29 cellular contexts compared by ENCODE assay signal in genomic region chr2:200023570-200023969, GRCh38.
DNase-seq lines count a peak whose midpoint lies in the region; ATAC-seq, FAIRE-seq and TF ChIP-seq lines count a peak whose summit lies in the region.
"Had no signal": no experiment of that assay in that cellular context is flagged by ENCODE, and none has a peak within 500 bp of the region (broad histone marks: within the 10 kb centered on the region; RNA-seq: fewer than 3 reads in every experiment).

No MANE protein-coding gene starts in this region.

- POLR2A ChIA-PET in HepG2 (lab: Yijun Ruan, JAX), result no interaction called here

- intact Hi-C loops in Right ventricle myocardium superior (cut with DNase I), result no loop called here
- intact Hi-C loops in heart left ventricle (cut with DNase I), result no loop called here
- intact Hi-C loops in left ventricle myocardium superior (cut with micrococcal nuclease), result no loop called here
- intact Hi-C loops in HepG2 (cut with micrococcal nuclease; ENCODE audit: unreplicated experiment), result no loop called here
- intact Hi-C loops in right lobe of liver (cut with DNase I), result no loop called here

- no peaks in the 10 kb centered on the region for H3K9me3 Mint-ChIP-seq in immature natural killer cell
- H3K9me3 Mint-ChIP-seq: CD8-positive, alpha-beta memory T cell had no signal

- CTCF ChIA-PET in HepG2 (lab: Yijun Ruan, JAX; ENCODE audit: low intra/inter-chr PET ratio, low total read pairs), result no interaction called here

- H3K27me3 Mint-ChIP-seq in immature natural killer cell (ENCODE audit: low read depth in 3 of 3), result peaks cover 0 to 13% (median 4%) of the 10 kb centered on the region in 3 donors

- H3K4me1 Mint-ChIP-seq in immature natural killer cell, result no peaks in the 10 kb centered on the region
- H3K4me1 Mint-ChIP-seq: CD14-positive monocyte; CD4-positive, alpha-beta memory T cell; CD4-positive, CD25-positive, alpha-beta regulatory T cell; CD8-positive, alpha-beta memory T cell had no signal

- no peaks in the 10 kb centered on the region for H4K20me1 ChIP-seq in HepG2 (ENCODE audit: insufficient read depth, low read length)
- H4K20me1 ChIP-seq: BLaER1 had no signal

- BruUV-seq in HepG2 (replicated peaks; lab: Mats Ljungman, UMichigan), result no TSS peak

- DNase-seq in Right ventricle myocardium superior (no peak), heart left ventricle (no peak), left ventricle myocardium superior (no peak), right atrium auricular region (ENCODE audit: low spot score) (no peak), HepG2 (ENCODE audit: low spot score) (no peak), right lobe of liver (no peak), bronchial epithelial cell (ENCODE audit: low read depth) (no peak), immature natural killer cell (no peak)
- DNase-seq: 8988T; ACHN; BE2C; C1 segment of cervical spinal cord; CD4-positive, alpha-beta memory T cell; CD4-positive, CD25-positive, alpha-beta regulatory T cell; CD8-positive, alpha-beta memory T cell; COR-L47; DMS 273 treated with DMSO at 0.1 percent for 48 hours; DMS153; DMS53; DMS79; DND-41; EL; GDM1 had no signal

- no peak overlapping the region for H3K9ac ChIP-seq in HepG2 (ENCODE audit: insufficient read depth, low read depth, low read length)
- H3K9ac ChIP-seq: BLaER1 had no signal

- H3K4me2 ChIP-seq in HepG2 (ENCODE audit: low read depth, low read length), result no peak overlapping the region
- H3K4me2 ChIP-seq: BLaER1 had no signal

- TF ChIP-seq POLR2A in heart left ventricle (IDR thresholded peaks at IDR 0.05) (no peak), HepG2 (IDR thresholded peaks at IDR 0.05; ENCODE audit: insufficient read depth in 1 of 2, low read depth in 2 of 2, low read length in 2 of 2) (no peak), right lobe of liver (IDR thresholded peaks at IDR 0.05) (no peak)

- WGBS in heart left ventricle, 4 donors, result 69 to 86% (median 76%) methylated on average over 1 of the region's 1 CpG
- WGBS in HepG2 (ENCODE audit: low lambda C conversion rate), result 0% methylated on average over 1 of the region's 1 CpG
- WGBS in right lobe of liver (ENCODE audit: insufficient coverage, low coverage, low lambda C conversion rate, missing lambda C conversion rate), result 57% methylated on average over 1 of the region's 1 CpG

- TF ChIP-seq CTCF in heart left ventricle (IDR thresholded peaks at IDR 0.05) (no peak), right atrium auricular region (IDR thresholded peaks at IDR 0.05) (no peak), HepG2 (CRISPR knock-in tag; IDR thresholded peaks at IDR 0.05) (no peak), right lobe of liver (IDR thresholded peaks at IDR 0.05) (no peak), bronchial epithelial cell (IDR thresholded peaks at IDR 0.05; ENCODE audit: insufficient read depth, low read length, severe bottlenecking) (no peak)

- no peaks in the 10 kb centered on the region for H3K79me2 ChIP-seq in HepG2 (ENCODE audit: insufficient read depth, low read length)

- H3K27ac ChIP-seq in heart left ventricle (no peak overlapping the region), right atrium auricular region (no peak overlapping the region), HepG2 (ENCODE audit: extremely low read length, insufficient read depth, low read length) (no peak overlapping the region), right lobe of liver (no peak overlapping the region)
- H3K27ac ChIP-seq: BLaER1 had no signal

- H3K4me3 Mint-ChIP-seq in immature natural killer cell, result no peak overlapping the region
- H3K4me3 Mint-ChIP-seq: CD14-positive monocyte; CD4-positive, alpha-beta memory T cell; CD4-positive, CD25-positive, alpha-beta regulatory T cell; CD8-positive, alpha-beta memory T cell had no signal

- no peak for TF ChIP-seq RAD21 in HepG2 (CRISPR knock-in tag; IDR thresholded peaks at IDR 0.05)

- H3K27ac Mint-ChIP-seq in immature natural killer cell, result no peak overlapping the region
- H3K27ac Mint-ChIP-seq: CD14-positive monocyte; CD4-positive, CD25-positive, alpha-beta regulatory T cell; CD8-positive, alpha-beta memory T cell had no signal

- H3K4me1 ChIP-seq in heart left ventricle (peaks cover 0 to 7% (median 0%) of the 10 kb centered on the region in 12 donors), right atrium auricular region (no peaks in the 10 kb centered on the region), HepG2 (ENCODE audit: insufficient read depth, low read length) (no peaks in the 10 kb centered on the region), right lobe of liver (no peaks in the 10 kb centered on the region)
- H3K4me1 ChIP-seq: BE2C had no signal

- no peak for TF ChIP-seq EP300 in HepG2 (IDR thresholded peaks at IDR 0.05; ENCODE audit: low read depth in 2 of 2, low read length in 2 of 2)
- no peak for TF ChIP-seq EP300 in HepG2 (CRISPR knock-in tag; IDR thresholded peaks at IDR 0.05; ENCODE audit: borderline replicate concordance)

- no peaks in the 10 kb centered on the region for H3K36me3 Mint-ChIP-seq in immature natural killer cell
- H3K36me3 Mint-ChIP-seq: CD14-positive monocyte; CD4-positive, alpha-beta memory T cell; CD4-positive, CD25-positive, alpha-beta regulatory T cell; CD8-positive, alpha-beta memory T cell had no signal

- in situ Hi-C loops in HepG2 (cut with HindIII; ENCODE audit: extremely low pct_ligation_motif_present, low pct_unique_long_range_greater_than_20kb), result no loop called here

- FAIRE-seq in HepG2 (lab: Jason Lieb, UNC), result no peak
- FAIRE-seq in bronchial epithelial cell (lab: Jason Lieb, UNC), result peak; percentile 98
- FAIRE-seq: A204.1, GM12878, GM12892, GM18507 had no signal

- H3K27me3 ChIP-seq in heart left ventricle (no peaks in the 10 kb centered on the region), right atrium auricular region (no peaks in the 10 kb centered on the region), HepG2 (ENCODE audit: control insufficient read depth in 1 of 2, insufficient read depth in 2 of 2, low read length in 2 of 2) (peaks cover 0 to 7% of the 10 kb centered on the region in 2 experiments; a peak in 1 of 5 replicates), right lobe of liver (no peaks in the 10 kb centered on the region), bronchial epithelial cell (ENCODE audit: control insufficient read depth, insufficient read depth, low read length) (no peaks in the 10 kb centered on the region)
- H3K27me3 ChIP-seq: BE2C, BLaER1 had no signal

- H3K36me3 ChIP-seq in heart left ventricle (no peaks in the 10 kb centered on the region), right atrium auricular region (no peaks in the 10 kb centered on the region), HepG2 (replicated peaks in 1 of 2; ENCODE audit: control insufficient read depth in 1 of 2, insufficient read depth in 2 of 2, low read length in 2 of 2) (no peaks in the 10 kb centered on the region), right lobe of liver (no peaks in the 10 kb centered on the region), bronchial epithelial cell (ENCODE audit: control insufficient read depth, insufficient read depth, low read length) (no peaks in the 10 kb centered on the region)
- H3K36me3 ChIP-seq: BE2C, BLaER1 had no signal

- no peaks in the 10 kb centered on the region for H3K9me3 ChIP-seq in heart left ventricle
- no peaks in the 10 kb centered on the region for H3K9me3 ChIP-seq in right atrium auricular region
- H3K9me3 ChIP-seq in HepG2 (ENCODE audit: low read length), result no peaks in the 10 kb centered on the region
- H3K9me3 ChIP-seq in right lobe of liver, result no peaks in the 10 kb centered on the region
- H3K9me3 ChIP-seq: BE2C had no signal

- peak; percentile 48 for ATAC-seq in Right ventricle myocardium superior (ENCODE audit: poor library complexity)
- no peak for ATAC-seq in heart left ventricle
- peak; percentile 52 for ATAC-seq in left ventricle myocardium superior
- ATAC-seq in HepG2, result peak; percentile 65
- ATAC-seq in right lobe of liver, result no peak
- ATAC-seq: GM12878 had no signal

- no peak overlapping the region for H2AFZ ChIP-seq in HepG2 (ENCODE audit: low read length)

- H3K4me3 ChIP-seq in heart left ventricle (no peak overlapping the region), right atrium auricular region (no peak overlapping the region), HepG2 (replicated peaks in 1 of 3; ENCODE audit: insufficient read depth in 1 of 3, low read depth in 2 of 3, low read length in 3 of 3) (no peak overlapping the region), right lobe of liver (no peak overlapping the region), bronchial epithelial cell (ENCODE audit: low read depth, low read length) (no peak overlapping the region)
- H3K4me3 ChIP-seq: BLaER1, GM12878 had no signal

TF ChIP-seq in HepG2, 621 proteins besides CTCF, POLR2A, EP300 and RAD21 (continues in another document):
- TF ChIP-seq REST (IDR thresholded peaks at IDR 0.05; ENCODE audit: borderline replicate concordance in 1 of 2, low read depth in 1 of 2, low read length in 2 of 2), result 0 out of 4 replicates have a peak, but pooled peaks of 1 of the 2 experiments have one; percentile 17
- TF ChIP-seq CEBPG (CRISPR knock-in tag; IDR thresholded peaks at IDR 0.05), result peak; percentile 32; the same call in 1 of the 2 replicates
- TF ChIP-seq MATR3 (CRISPR knock-in tag; IDR thresholded peaks at IDR 0.05), result no peak
- no peak for TF ChIP-seq SSRP1 (CRISPR knock-in tag; IDR thresholded peaks at IDR 0.05)
- TF ChIP-seq MXD4 (CRISPR knock-in tag; IDR thresholded peaks at IDR 0.05), result no peak

Comparison
In these comparisons a context has a peak if more than half of its experiments do, and no peak if none do; other contexts are left out.
1. ATAC-seq: peak in Right ventricle myocardium superior (single experiment), left ventricle myocardium superior (single experiment) and HepG2 (single experiment); none in heart left ventricle (0 of 4) and right lobe of liver (0 of 4).